ENCODE assay signal across 1 cellular context in the genomic region with DNA sequence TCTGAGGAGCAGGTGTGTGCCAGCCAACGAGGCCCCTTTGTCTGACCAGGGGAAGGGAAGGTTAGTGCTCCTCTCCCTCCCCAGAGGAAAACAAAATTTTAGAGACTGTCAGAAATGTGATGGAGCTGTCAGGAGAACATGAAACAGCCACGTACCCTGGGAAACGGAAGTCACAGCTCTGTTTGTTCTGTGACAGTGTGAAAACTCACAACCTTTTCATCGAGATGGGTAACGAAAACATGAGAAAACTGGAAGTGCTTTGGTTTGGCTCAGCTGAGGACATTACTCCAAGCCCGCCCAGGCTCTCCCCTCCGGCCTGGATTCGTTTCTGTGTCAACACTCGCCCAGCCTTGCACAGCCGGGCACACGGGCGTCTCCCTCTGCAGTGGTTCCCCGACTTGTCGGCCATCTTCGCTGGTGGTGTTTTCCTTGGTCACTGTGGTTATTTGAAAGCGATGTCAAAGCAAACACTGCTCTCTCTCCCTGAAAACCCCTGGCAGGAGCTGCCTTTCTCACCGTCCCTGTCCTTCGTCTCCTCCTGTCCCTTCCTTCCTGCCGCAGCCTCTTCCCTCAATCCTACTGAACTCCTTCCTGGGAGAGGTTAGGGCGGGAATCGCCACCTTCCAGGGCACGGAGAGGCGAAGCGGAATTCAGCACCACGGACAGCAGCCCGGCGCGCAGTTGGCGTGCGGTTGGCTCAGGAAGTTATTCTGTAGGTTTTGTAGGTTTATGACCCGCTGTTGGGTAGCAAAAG.
TF ChIP-seq lines count a peak whose summit lies in the region.

No MANE protein-coding gene starts in this region.

TF ChIP-seq in HepG2, 621 proteins besides CTCF, POLR2A, EP300 and RAD21 (continued from another document and continues in another):
- TF ChIP-seq, protein P1, sequence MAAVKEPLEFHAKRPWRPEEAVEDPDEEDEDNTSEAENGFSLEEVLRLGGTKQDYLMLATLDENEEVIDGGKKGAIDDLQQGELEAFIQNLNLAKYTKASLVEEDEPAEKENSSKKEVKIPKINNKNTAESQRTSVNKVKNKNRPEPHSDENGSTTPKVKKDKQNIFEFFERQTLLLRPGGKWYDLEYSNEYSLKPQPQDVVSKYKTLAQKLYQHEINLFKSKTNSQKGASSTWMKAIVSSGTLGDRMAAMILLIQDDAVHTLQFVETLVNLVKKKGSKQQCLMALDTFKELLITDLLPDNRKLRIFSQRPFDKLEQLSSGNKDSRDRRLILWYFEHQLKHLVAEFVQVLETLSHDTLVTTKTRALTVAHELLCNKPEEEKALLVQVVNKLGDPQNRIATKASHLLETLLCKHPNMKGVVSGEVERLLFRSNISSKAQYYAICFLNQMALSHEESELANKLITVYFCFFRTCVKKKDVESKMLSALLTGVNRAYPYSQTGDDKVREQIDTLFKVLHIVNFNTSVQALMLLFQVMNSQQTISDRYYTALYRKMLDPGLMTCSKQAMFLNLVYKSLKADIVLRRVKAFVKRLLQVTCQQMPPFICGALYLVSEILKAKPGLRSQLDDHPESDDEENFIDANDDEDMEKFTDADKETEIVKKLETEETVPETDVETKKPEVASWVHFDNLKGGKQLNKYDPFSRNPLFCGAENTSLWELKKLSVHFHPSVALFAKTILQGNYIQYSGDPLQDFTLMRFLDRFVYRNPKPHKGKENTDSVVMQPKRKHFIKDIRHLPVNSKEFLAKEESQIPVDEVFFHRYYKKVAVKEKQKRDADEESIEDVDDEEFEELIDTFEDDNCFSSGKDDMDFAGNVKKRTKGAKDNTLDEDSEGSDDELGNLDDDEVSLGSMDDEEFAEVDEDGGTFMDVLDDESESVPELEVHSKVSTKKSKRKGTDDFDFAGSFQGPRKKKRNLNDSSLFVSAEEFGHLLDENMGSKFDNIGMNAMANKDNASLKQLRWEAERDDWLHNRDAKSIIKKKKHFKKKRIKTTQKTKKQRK (IDR thresholded peaks at IDR 0.05; ENCODE audit: low read length): no peak
- TF ChIP-seq SNAI1 (CRISPR knock-in tag; IDR thresholded peaks at IDR 0.05; ENCODE audit: borderline replicate concordance): no peak
- TF ChIP-seq ZNF232 (CRISPR knock-in tag; IDR thresholded peaks at IDR 0.05; ENCODE audit: borderline replicate concordance): peak; percentile 98
- no peak for TF ChIP-seq SMARCE1 (IDR thresholded peaks at IDR 0.05; ENCODE audit: borderline replicate concordance)
- TF ChIP-seq, protein P2, sequence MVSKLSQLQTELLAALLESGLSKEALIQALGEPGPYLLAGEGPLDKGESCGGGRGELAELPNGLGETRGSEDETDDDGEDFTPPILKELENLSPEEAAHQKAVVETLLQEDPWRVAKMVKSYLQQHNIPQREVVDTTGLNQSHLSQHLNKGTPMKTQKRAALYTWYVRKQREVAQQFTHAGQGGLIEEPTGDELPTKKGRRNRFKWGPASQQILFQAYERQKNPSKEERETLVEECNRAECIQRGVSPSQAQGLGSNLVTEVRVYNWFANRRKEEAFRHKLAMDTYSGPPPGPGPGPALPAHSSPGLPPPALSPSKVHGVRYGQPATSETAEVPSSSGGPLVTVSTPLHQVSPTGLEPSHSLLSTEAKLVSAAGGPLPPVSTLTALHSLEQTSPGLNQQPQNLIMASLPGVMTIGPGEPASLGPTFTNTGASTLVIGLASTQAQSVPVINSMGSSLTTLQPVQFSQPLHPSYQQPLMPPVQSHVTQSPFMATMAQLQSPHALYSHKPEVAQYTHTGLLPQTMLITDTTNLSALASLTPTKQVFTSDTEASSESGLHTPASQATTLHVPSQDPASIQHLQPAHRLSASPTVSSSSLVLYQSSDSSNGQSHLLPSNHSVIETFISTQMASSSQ (IDR thresholded peaks at IDR 0.05; ENCODE audit: low read depth): no peak
- TF ChIP-seq, protein P2 (CRISPR knock-in tag; IDR thresholded peaks at IDR 0.05; ENCODE audit: borderline replicate concordance): 0 out of 2 replicates have a peak, but pooled peaks have one; percentile 42
- TF ChIP-seq ZFP41 (CRISPR knock-in tag; IDR thresholded peaks at IDR 0.05; ENCODE audit: borderline replicate concordance): no peak
- no peak for TF ChIP-seq POLR2G (IDR thresholded peaks at IDR 0.05; ENCODE audit: low read depth, low read length)
- TF ChIP-seq PITX1 (CRISPR knock-in tag; IDR thresholded peaks at IDR 0.05): no peak
- TF ChIP-seq, protein P3, sequence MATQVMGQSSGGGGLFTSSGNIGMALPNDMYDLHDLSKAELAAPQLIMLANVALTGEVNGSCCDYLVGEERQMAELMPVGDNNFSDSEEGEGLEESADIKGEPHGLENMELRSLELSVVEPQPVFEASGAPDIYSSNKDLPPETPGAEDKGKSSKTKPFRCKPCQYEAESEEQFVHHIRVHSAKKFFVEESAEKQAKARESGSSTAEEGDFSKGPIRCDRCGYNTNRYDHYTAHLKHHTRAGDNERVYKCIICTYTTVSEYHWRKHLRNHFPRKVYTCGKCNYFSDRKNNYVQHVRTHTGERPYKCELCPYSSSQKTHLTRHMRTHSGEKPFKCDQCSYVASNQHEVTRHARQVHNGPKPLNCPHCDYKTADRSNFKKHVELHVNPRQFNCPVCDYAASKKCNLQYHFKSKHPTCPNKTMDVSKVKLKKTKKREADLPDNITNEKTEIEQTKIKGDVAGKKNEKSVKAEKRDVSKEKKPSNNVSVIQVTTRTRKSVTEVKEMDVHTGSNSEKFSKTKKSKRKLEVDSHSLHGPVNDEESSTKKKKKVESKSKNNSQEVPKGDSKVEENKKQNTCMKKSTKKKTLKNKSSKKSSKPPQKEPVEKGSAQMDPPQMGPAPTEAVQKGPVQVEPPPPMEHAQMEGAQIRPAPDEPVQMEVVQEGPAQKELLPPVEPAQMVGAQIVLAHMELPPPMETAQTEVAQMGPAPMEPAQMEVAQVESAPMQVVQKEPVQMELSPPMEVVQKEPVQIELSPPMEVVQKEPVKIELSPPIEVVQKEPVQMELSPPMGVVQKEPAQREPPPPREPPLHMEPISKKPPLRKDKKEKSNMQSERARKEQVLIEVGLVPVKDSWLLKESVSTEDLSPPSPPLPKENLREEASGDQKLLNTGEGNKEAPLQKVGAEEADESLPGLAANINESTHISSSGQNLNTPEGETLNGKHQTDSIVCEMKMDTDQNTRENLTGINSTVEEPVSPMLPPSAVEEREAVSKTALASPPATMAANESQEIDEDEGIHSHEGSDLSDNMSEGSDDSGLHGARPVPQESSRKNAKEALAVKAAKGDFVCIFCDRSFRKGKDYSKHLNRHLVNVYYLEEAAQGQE (IDR thresholded peaks at IDR 0.05; ENCODE audit: borderline replicate concordance in 1 of 2, low read depth in 1 of 2, low read length in 2 of 2): peak in 1 of 2 experiments; percentile 99
- TF ChIP-seq DNMT1 (CRISPR knock-in tag; IDR thresholded peaks at IDR 0.05): no peak
- TF ChIP-seq, protein P4, sequence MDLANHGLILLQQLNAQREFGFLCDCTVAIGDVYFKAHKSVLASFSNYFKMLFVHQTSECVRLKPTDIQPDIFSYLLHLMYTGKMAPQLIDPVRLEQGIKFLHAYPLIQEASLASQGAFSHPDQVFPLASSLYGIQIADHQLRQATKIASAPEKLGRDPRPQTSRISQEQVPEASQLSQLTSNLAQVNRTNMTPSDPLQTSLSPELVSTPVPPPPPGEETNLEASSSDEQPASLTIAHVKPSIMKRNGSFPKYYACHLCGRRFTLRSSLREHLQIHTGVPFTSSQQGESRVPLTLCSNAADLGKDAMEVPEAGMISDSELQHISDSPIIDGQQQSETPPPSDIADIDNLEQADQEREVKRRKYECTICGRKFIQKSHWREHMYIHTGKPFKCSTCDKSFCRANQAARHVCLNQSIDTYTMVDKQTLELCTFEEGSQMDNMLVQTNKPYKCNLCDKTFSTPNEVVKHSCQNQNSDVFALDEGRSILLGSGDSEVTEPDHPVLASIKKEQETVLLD (CRISPR knock-in tag; IDR thresholded peaks at IDR 0.05; ENCODE audit: low read depth): peak; percentile 36; the same call in 1 of the 2 replicates
- no peak for TF ChIP-seq ZNF282 (IDR thresholded peaks at IDR 0.05; ENCODE audit: partially characterized antibody)
- TF ChIP-seq ZNF234 (CRISPR knock-in tag; conservative IDR thresholded peaks at IDR 0.05): no peak
- no peak for TF ChIP-seq MLLT10 (CRISPR knock-in tag; IDR thresholded peaks at IDR 0.05)
- TF ChIP-seq PRPF4 (IDR thresholded peaks at IDR 0.05; ENCODE audit: low read depth, low read length, poor library complexity, severe bottlenecking): no peak
- peak; percentile 60; the same call in 1 of the 2 replicates for TF ChIP-seq MED1 (CRISPR knock-in tag; IDR thresholded peaks at IDR 0.05)
- TF ChIP-seq, protein P5, sequence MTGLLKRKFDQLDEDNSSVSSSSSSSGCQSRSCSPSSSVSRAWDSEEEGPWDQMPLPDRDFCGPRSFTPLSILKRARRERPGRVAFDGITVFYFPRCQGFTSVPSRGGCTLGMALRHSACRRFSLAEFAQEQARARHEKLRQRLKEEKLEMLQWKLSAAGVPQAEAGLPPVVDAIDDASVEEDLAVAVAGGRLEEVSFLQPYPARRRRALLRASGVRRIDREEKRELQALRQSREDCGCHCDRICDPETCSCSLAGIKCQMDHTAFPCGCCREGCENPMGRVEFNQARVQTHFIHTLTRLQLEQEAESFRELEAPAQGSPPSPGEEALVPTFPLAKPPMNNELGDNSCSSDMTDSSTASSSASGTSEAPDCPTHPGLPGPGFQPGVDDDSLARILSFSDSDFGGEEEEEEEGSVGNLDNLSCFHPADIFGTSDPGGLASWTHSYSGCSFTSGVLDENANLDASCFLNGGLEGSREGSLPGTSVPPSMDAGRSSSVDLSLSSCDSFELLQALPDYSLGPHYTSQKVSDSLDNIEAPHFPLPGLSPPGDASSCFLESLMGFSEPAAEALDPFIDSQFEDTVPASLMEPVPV (CRISPR knock-in tag; IDR thresholded peaks at IDR 0.05): peak; percentile 66; the same call in 1 of the 2 replicates
- no peak for TF ChIP-seq ATF7 (IDR thresholded peaks at IDR 0.05)
- no peak for TF ChIP-seq ATF7 (CRISPR knock-in tag; IDR thresholded peaks at IDR 0.05)
- TF ChIP-seq KDM3A (CRISPR knock-in tag; IDR thresholded peaks at IDR 0.05; ENCODE audit: low read depth): no peak
- TF ChIP-seq NFE2L1 (CRISPR knock-in tag; IDR thresholded peaks at IDR 0.05; ENCODE audit: borderline replicate concordance): no peak
- peak; percentile 49; the same call in 1 of the 2 replicates for TF ChIP-seq BCL6 (CRISPR knock-in tag; IDR thresholded peaks at IDR 0.05)
- TF ChIP-seq PHF21A (CRISPR knock-in tag; IDR thresholded peaks at IDR 0.05): no peak
- TF ChIP-seq, protein P6, sequence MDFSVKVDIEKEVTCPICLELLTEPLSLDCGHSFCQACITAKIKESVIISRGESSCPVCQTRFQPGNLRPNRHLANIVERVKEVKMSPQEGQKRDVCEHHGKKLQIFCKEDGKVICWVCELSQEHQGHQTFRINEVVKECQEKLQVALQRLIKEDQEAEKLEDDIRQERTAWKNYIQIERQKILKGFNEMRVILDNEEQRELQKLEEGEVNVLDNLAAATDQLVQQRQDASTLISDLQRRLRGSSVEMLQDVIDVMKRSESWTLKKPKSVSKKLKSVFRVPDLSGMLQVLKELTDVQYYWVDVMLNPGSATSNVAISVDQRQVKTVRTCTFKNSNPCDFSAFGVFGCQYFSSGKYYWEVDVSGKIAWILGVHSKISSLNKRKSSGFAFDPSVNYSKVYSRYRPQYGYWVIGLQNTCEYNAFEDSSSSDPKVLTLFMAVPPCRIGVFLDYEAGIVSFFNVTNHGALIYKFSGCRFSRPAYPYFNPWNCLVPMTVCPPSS (IDR thresholded peaks at IDR 0.05): no peak
- TF ChIP-seq, protein P7, sequence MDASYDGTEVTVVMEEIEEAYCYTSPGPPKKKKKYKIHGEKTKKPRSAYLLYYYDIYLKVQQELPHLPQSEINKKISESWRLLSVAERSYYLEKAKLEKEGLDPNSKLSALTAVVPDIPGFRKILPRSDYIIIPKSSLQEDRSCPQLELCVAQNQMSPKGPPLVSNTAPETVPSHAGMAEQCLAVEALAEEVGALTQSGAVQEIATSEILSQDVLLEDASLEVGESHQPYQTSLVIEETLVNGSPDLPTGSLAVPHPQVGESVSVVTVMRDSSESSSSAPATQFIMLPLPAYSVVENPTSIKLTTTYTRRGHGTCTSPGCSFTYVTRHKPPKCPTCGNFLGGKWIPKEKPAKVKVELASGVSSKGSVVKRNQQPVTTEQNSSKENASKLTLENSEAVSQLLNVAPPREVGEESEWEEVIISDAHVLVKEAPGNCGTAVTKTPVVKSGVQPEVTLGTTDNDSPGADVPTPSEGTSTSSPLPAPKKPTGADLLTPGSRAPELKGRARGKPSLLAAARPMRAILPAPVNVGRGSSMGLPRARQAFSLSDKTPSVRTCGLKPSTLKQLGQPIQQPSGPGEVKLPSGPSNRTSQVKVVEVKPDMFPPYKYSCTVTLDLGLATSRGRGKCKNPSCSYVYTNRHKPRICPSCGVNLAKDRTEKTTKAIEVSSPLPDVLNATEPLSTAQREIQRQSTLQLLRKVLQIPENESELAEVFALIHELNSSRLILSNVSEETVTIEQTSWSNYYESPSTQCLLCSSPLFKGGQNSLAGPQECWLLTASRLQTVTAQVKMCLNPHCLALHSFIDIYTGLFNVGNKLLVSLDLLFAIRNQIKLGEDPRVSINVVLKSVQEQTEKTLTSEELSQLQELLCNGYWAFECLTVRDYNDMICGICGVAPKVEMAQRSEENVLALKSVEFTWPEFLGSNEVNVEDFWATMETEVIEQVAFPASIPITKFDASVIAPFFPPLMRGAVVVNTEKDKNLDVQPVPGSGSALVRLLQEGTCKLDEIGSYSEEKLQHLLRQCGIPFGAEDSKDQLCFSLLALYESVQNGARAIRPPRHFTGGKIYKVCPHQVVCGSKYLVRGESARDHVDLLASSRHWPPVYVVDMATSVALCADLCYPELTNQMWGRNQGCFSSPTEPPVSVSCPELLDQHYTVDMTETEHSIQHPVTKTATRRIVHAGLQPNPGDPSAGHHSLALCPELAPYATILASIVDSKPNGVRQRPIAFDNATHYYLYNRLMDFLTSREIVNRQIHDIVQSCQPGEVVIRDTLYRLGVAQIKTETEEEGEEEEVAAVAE (CRISPR knock-in tag; IDR thresholded peaks at IDR 0.05; ENCODE audit: borderline replicate concordance): peak; percentile 92
- 0 out of 2 replicates have a peak, but pooled peaks have one; percentile 84 for TF ChIP-seq STAT5B (CRISPR knock-in tag; IDR thresholded peaks at IDR 0.05)
- no peak for TF ChIP-seq ZBTB42 (CRISPR knock-in tag; IDR thresholded peaks at IDR 0.05)
- no peak for TF ChIP-seq NFRKB (IDR thresholded peaks at IDR 0.05)
- peak; percentile 56; the same call in 1 of the 2 replicates for TF ChIP-seq ZNF367 (CRISPR knock-in tag; IDR thresholded peaks at IDR 0.05; ENCODE audit: borderline replicate concordance)
- TF ChIP-seq ZNF619 (CRISPR knock-in tag; IDR thresholded peaks at IDR 0.05): no peak
- no peak for TF ChIP-seq GTF3A (CRISPR knock-in tag; conservative IDR thresholded peaks at IDR 0.05)
- 0 out of 2 replicates have a peak, but pooled peaks have one; percentile 14 for TF ChIP-seq NFE2 (CRISPR knock-in tag; IDR thresholded peaks at IDR 0.05)
